15 cellular contexts compared by ENCODE assay signal in genomic region chr10:88243202-88243744, GRCh38.
DNase-seq lines count a peak whose midpoint lies in the region; ATAC-seq, FAIRE-seq and TF ChIP-seq lines count a peak whose summit lies in the region.
"Had no signal": no experiment of that assay in that cellular context is flagged by ENCODE, and none has a peak within 500 bp of the region (broad histone marks: within the 10 kb centered on the region; RNA-seq: fewer than 3 reads in every experiment).

No MANE protein-coding gene starts in this region.

- TF ChIP-seq EP300 in HepG2 (IDR thresholded peaks at IDR 0.05; ENCODE audit: low read depth in 2 of 2, low read length in 2 of 2) (no peak), HepG2 (CRISPR knock-in tag; IDR thresholded peaks at IDR 0.05; ENCODE audit: borderline replicate concordance) (no peak)

- H3K4me3 ChIP-seq in endodermal cell (ENCODE audit: low read length) (peak overlapping the region; percentile 50), HepG2 (replicated peaks in 1 of 3; ENCODE audit: insufficient read depth in 1 of 3, low read depth in 2 of 3, low read length in 3 of 3) (no peak overlapping the region), small intestine (ENCODE audit: low read depth in 1 of 2, low read length in 2 of 2) (no peak overlapping the region)

- H3K27me3 Mint-ChIP-seq in HFFc6 (ENCODE audit: insufficient read depth), result peaks cover 4% of the 10 kb centered on the region
- peaks cover 27% of the 10 kb centered on the region for H3K27me3 Mint-ChIP-seq in endodermal cell (ENCODE audit: insufficient read depth)
- H3K27me3 Mint-ChIP-seq: T-cell had no signal

- in situ Hi-C loops in HepG2 (cut with HindIII; ENCODE audit: extremely low pct_ligation_motif_present, low pct_unique_long_range_greater_than_20kb), result no loop called here

- H3K4me2 ChIP-seq in HepG2 (ENCODE audit: low read depth, low read length), result no peak overlapping the region

- no peaks in the 10 kb centered on the region for H3K9me3 Mint-ChIP-seq in HFFc6
- no peaks in the 10 kb centered on the region for H3K9me3 Mint-ChIP-seq in endodermal cell
- H3K9me3 Mint-ChIP-seq: T-cell had no signal

- TF ChIP-seq RAD21 in HepG2 (CRISPR knock-in tag; IDR thresholded peaks at IDR 0.05), result no peak

- H2AFZ ChIP-seq in HepG2 (ENCODE audit: low read length), result no peak overlapping the region

- H3K4me1 ChIP-seq in endodermal cell (ENCODE audit: control insufficient read depth, insufficient read depth, low read length), result peaks cover 14% of the 10 kb centered on the region
- no peaks in the 10 kb centered on the region for H3K4me1 ChIP-seq in HepG2 (ENCODE audit: insufficient read depth, low read length)
- peaks cover 2 to 24% of the 10 kb centered on the region in 2 donors for H3K4me1 ChIP-seq in small intestine (ENCODE audit: control insufficient read depth in 2 of 2, insufficient read depth in 1 of 2, low read depth in 1 of 2, low read length in 1 of 2)

- H4K20me1 ChIP-seq in HepG2 (ENCODE audit: insufficient read depth, low read length), result no peaks in the 10 kb centered on the region

- H3K9me3 ChIP-seq in endodermal cell (ENCODE audit: control insufficient read depth, low read length) (no peaks in the 10 kb centered on the region), HepG2 (ENCODE audit: low read length) (no peaks in the 10 kb centered on the region), small intestine (ENCODE audit: control insufficient read depth, low read depth) (no peaks in the 10 kb centered on the region)

- H3K27ac Mint-ChIP-seq in HFFc6 (peak overlapping the region; percentile 69), endodermal cell (no peak overlapping the region)
- H3K27ac Mint-ChIP-seq: activated naive CD8-positive, alpha-beta T cell treated with anti-CD3 and anti-CD28 coated beads, Interleukin-2, amount 10 ng/mL, durations not matched to agents 7 days and 5 days; T-cell had no signal

- H3K4me3 Mint-ChIP-seq in HFFc6 (peak overlapping the region; percentile 70), endodermal cell (no peak overlapping the region)
- H3K4me3 Mint-ChIP-seq: activated naive CD8-positive, alpha-beta T cell treated with anti-CD3 and anti-CD28 coated beads, Interleukin-2, amount 10 ng/mL, durations not matched to agents 7 days and 5 days had no signal

- CTCF ChIA-PET in HepG2 (lab: Yijun Ruan, JAX; ENCODE audit: low intra/inter-chr PET ratio, low total read pairs), result no interaction called here

- FAIRE-seq in HepG2 (lab: Jason Lieb, UNC), result no peak
- no peak for FAIRE-seq in small intestine (lab: Jason Lieb, UNC)
- FAIRE-seq: kidney had no signal

- H3K27ac ChIP-seq in endodermal cell (ENCODE audit: low read depth, low read length) (no peak overlapping the region), HepG2 (ENCODE audit: extremely low read length, insufficient read depth, low read length) (no peak overlapping the region), small intestine (ENCODE audit: low read depth in 1 of 2, low read length in 1 of 2) (peak overlapping the region; percentile 6 to 43)

- no peak for TF ChIP-seq POLR2A in HepG2 (IDR thresholded peaks at IDR 0.05; ENCODE audit: insufficient read depth in 1 of 2, low read depth in 2 of 2, low read length in 2 of 2)

- no peaks in the 10 kb centered on the region for H3K79me2 ChIP-seq in HepG2 (ENCODE audit: insufficient read depth, low read length)

- 89 to 93% methylated on average over 5 of the region's 5 CpGs for WGBS in endodermal cell (ENCODE audit: insufficient coverage in 1 of 2, insufficient read length in 1 of 2), 2 experiments
- WGBS in HepG2 (ENCODE audit: low lambda C conversion rate), result 10% methylated on average over 5 of the region's 5 CpGs
- WGBS in small intestine, 3 donors, result 22 to 51% (median 29%) methylated on average over 5 of the region's 5 CpGs

- H3K4me1 Mint-ChIP-seq in HFFc6 (ENCODE audit: low read depth), result peaks cover 40% of the 10 kb centered on the region
- H3K4me1 Mint-ChIP-seq in endodermal cell, result peaks cover 37% of the 10 kb centered on the region

- no peak overlapping the region for H3K9ac ChIP-seq in endodermal cell (ENCODE audit: extremely low read depth, low read length, poor library complexity, severe bottlenecking)
- no peak overlapping the region for H3K9ac ChIP-seq in HepG2 (ENCODE audit: insufficient read depth, low read depth, low read length)

- H3K36me3 ChIP-seq in endodermal cell (ENCODE audit: control insufficient read depth, insufficient read depth, low read length), result no peaks in the 10 kb centered on the region
- no peaks in the 10 kb centered on the region for H3K36me3 ChIP-seq in HepG2 (replicated peaks in 1 of 2; ENCODE audit: control insufficient read depth in 1 of 2, insufficient read depth in 2 of 2, low read length in 2 of 2)
- H3K36me3 ChIP-seq in small intestine (ENCODE audit: control insufficient read depth in 2 of 2, insufficient read depth in 2 of 2, low read length in 2 of 2), result no peaks in the 10 kb centered on the region

- no TSS peak for BruUV-seq in HepG2 (replicated peaks; lab: Mats Ljungman, UMichigan)

- H3K27me3 ChIP-seq in endodermal cell (ENCODE audit: control insufficient read depth, insufficient read depth, low read length, poor library complexity, severe bottlenecking) (peaks cover 34% of the 10 kb centered on the region), HepG2 (ENCODE audit: control insufficient read depth in 1 of 2, insufficient read depth in 2 of 2, low read length in 2 of 2) (peaks cover 0 to 3% of the 10 kb centered on the region in 2 experiments; a peak in 1 of 5 replicates), small intestine (ENCODE audit: control insufficient read depth in 2 of 2, insufficient read depth in 2 of 2, low read length in 2 of 2) (no peaks in the 10 kb centered on the region)

- TF ChIP-seq CTCF in HFFc6 (IDR thresholded peaks at IDR 0.05) (no peak), endodermal cell (conservative IDR thresholded peaks at IDR 0.05) (no peak), HepG2 (CRISPR knock-in tag; IDR thresholded peaks at IDR 0.05) (no peak)

- intact Hi-C loops in HepG2 (cut with micrococcal nuclease; ENCODE audit: unreplicated experiment), result no loop called here

- no peak for ATAC-seq in HepG2
- ATAC-seq: T-cell had no signal

- DNase-seq in HFFc6, result no peak
- DNase-seq in endodermal cell, result no peak
- no peak for DNase-seq in HepG2 (ENCODE audit: low spot score)
- peak; percentile 24 for DNase-seq in small intestine
- DNase-seq in COLO829 (ENCODE audit: low spot score), result no peak
- no peak for DNase-seq in GM19240 (ENCODE audit: insufficient read length, low spot score)
- DNase-seq in NCI-H526 (lab: John Stamatoyannopoulos, UW), result no peak
- no peak for DNase-seq in NCI-H2227 (lab: John Stamatoyannopoulos, UW; ENCODE audit: unreplicated experiment)
- DNase-seq: activated CD4-positive, alpha-beta T cell treated with anti-CD3 and anti-CD28 coated beads for 1 hour; activated naive CD8-positive, alpha-beta T cell treated with anti-CD3 and anti-CD28 coated beads, Interleukin-2, amount 10 ng/mL, durations not matched to agents 7 days and 5 days; cortex of kidney; NCI-H2171 treated with DMSO at 0.1 percent for 48 hours; T-cell; trophoblast cell had no signal

- POLR2A ChIA-PET in HepG2 (lab: Yijun Ruan, JAX), result no interaction called here

- no peaks in the 10 kb centered on the region for H3K36me3 Mint-ChIP-seq in HFFc6 (ENCODE audit: low read depth)
- no peaks in the 10 kb centered on the region for H3K36me3 Mint-ChIP-seq in endodermal cell (ENCODE audit: low read depth)
- H3K36me3 Mint-ChIP-seq: T-cell had no signal

TF ChIP-seq in HepG2, 621 proteins besides CTCF, POLR2A, EP300 and RAD21:
- TF ChIP-seq MAFF (IDR thresholded peaks at IDR 0.05; ENCODE audit: low read depth, low read length), result peak; percentile 58
- peak; percentile 51 to 73; a peak in 3 of 4 replicates for TF ChIP-seq MAFK (conservative IDR thresholded peaks at IDR 0.05 in 1 of 2, IDR thresholded peaks at IDR 0.05 in 1 of 2; ENCODE audit: low read length in 2 of 2)
- no peak for TF ChIP-seq MED13 (CRISPR knock-in tag; IDR thresholded peaks at IDR 0.05)
TF ChIP-seq in HepG2: peak in this region for 2.

Comparison
In these comparisons a context has a peak if more than half of its experiments do, and no peak if none do; other contexts are left out.
1. H3K27ac ChIP-seq: peak in small intestine (2 of 2); none in endodermal cell (single experiment) and HepG2 (single experiment).